8 cellular contexts compared by ENCODE assay signal in the genomic region with DNA sequence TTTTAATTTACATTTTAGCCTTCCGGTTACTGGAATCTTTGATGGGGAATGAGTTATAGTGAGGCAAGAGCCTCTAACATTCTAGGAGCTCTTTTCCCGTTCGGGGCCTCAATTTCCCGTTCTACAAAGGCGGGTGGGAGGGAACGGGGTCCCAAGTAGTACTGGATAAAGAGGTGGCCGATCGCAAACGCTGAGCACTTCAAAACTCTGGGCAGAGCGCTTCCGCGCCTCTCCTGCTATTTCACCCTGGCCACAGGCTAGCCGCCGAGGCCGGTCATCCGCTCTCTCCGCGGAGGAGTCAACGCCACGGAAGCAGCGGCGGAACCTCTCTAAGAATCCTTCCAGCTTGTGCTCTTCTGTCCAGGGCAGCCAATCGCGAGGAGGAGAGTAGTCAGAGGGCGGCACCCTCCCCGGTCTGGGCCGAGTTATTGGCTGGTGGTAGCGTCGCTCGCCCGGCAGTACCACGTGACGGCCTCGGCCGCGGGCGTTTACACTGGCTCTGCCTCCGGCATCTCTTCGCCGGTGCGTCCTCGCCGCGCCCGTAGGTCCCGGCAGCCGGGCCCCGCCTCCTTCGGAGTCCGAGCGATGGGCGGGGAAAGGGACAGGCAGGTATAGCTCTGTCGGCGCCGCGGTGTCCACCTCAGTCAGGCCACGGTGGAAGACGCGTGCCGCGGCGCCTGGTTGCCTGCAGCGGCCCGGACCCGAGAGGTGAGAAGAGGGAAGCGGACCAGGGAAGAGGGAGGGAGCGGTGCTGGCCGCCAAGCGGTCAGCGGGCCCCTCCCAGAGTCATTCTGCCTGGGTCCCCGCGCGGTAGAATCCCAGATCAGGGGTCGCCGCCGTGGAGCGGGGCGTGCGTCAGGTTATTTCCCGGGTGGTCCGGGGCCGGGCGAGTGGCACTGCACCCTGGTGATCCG. TPM values are rescaled to one million over a fixed set of nuclear protein-coding genes. Genes with fewer than 3 reads are reported as not detected.
DNase-seq lines count a peak whose midpoint lies in the region; ATAC-seq and TF ChIP-seq lines count a peak whose summit lies in the region.

Gene SLC26A2 (plus strand): TSS at position 487 of the 914 bp plus-strand sequence. CDS start 16,895 bp downstream, outside the sequence.

- H3K9me3 Mint-ChIP-seq in GM23338 (no peaks in the 10 kb centered on the region; the same call in 2 of the 3 replicates), natural killer cell (no peaks in the 10 kb centered on the region)
- H3K9me3 Mint-ChIP-seq in activated T-helper 2 cell treated with anti-CD3 and anti-CD28 coated beads, Interferon-gamma antibody, Interleukin-2, Interleukin-4, amounts not matched to agents 10 μg/mL and 5 μg/mL and 100 μg/mL, durations not matched to agents 14 hours and 24 hours and 36 hours = no peaks in the 10 kb centered on the region

- H3K36me3 Mint-ChIP-seq in GM23338 (ENCODE audit: low read depth) = no peaks in the 10 kb centered on the region
- H3K36me3 Mint-ChIP-seq in activated T-helper 2 cell treated with anti-CD3 and anti-CD28 coated beads, Interferon-gamma antibody, Interleukin-2, Interleukin-4, amounts not matched to agents 10 μg/mL and 5 μg/mL and 100 μg/mL, durations not matched to agents 14 hours and 24 hours and 36 hours (ENCODE audit: low read depth) = peaks cover 3% of the 10 kb centered on the region
- no peaks in the 10 kb centered on the region for H3K36me3 Mint-ChIP-seq in natural killer cell

- peak; percentile 96 for ATAC-seq in GM23338
- peak; percentile 96 to 99 (median 98) for ATAC-seq in natural killer cell

- no peaks in the 10 kb centered on the region for H3K79me2 ChIP-seq in GM23338 (replicated peaks; ENCODE audit: insufficient read depth)

- H3K4me1 ChIP-seq in GM23338 (ENCODE audit: insufficient read depth) = peaks cover 10% of the 10 kb centered on the region; the same call in 1 of the 2 replicates

- peak within 1 kb of the TSS; percentile 95 for H3K27ac ChIP-seq in GM23338 (ENCODE audit: low read depth)

- peaks cover 16% of the 10 kb centered on the region for H3K4me1 Mint-ChIP-seq in GM23338
- H3K4me1 Mint-ChIP-seq in activated T-helper 2 cell treated with anti-CD3 and anti-CD28 coated beads, Interferon-gamma antibody, Interleukin-2, Interleukin-4, amounts not matched to agents 10 μg/mL and 5 μg/mL and 100 μg/mL, durations not matched to agents 14 hours and 24 hours and 36 hours (ENCODE audit: low read depth) = peaks cover 33% of the 10 kb centered on the region
- peaks cover 29 to 36% of the 10 kb centered on the region in 2 donors for H3K4me1 Mint-ChIP-seq in natural killer cell

- peak within 1 kb of the TSS; percentile 87 for H2AFZ ChIP-seq in GM23338

- H3K27me3 Mint-ChIP-seq in GM23338 (ENCODE audit: insufficient read depth, low read depth, poor library complexity) (peaks cover 8% of the 10 kb centered on the region), natural killer cell (ENCODE audit: low read depth in 2 of 2) (no peaks in the 10 kb centered on the region)
- H3K27me3 Mint-ChIP-seq in activated T-helper 2 cell treated with anti-CD3 and anti-CD28 coated beads, Interferon-gamma antibody, Interleukin-2, Interleukin-4, amounts not matched to agents 10 μg/mL and 5 μg/mL and 100 μg/mL, durations not matched to agents 14 hours and 24 hours and 36 hours (ENCODE audit: low read depth) = no peaks in the 10 kb centered on the region

- H3F3A ChIP-seq in GM23338 (replicated peaks; ENCODE audit: low read depth) = peaks cover 8% of the 10 kb centered on the region; the same call in 1 of the 2 replicates

- H3K27ac Mint-ChIP-seq in GM23338 (peak within 1 kb of the TSS; percentile 98), natural killer cell (peak within 1 kb of the TSS; percentile 95 to 96)
- peak within 1 kb of the TSS; percentile 99 for H3K27ac Mint-ChIP-seq in activated T-helper 2 cell treated with anti-CD3 and anti-CD28 coated beads, Interferon-gamma antibody, Interleukin-2, Interleukin-4, amounts not matched to agents 10 μg/mL and 5 μg/mL and 100 μg/mL, durations not matched to agents 14 hours and 24 hours and 36 hours

- H3K36me3 ChIP-seq in GM23338 (ENCODE audit: insufficient read depth) = no peaks in the 10 kb centered on the region

- intact Hi-C loops in activated T-helper 2 cell treated with anti-CD3 and anti-CD28 coated beads, Interferon-gamma antibody, Interleukin-2, Interleukin-4, amounts not matched to agents 10 μg/mL and 5 μg/mL and 100 μg/mL, durations not matched to agents 14 hours and 24 hours and 36 hours (cut with micrococcal nuclease) = loop anchor here (1.0 to 5.0 kb wide), 4 partner anchors 108 to 613 kb away; partner anchors contain the start of gene GRPEL2
- intact Hi-C loops in natural killer cell (cut with micrococcal nuclease) = loop anchor here (1.0 to 2.0 kb wide), 2 partner anchors 41 to 86 kb away; no protein-coding TSS in a partner anchor

- peak within 1 kb of the TSS; percentile 95 for H3K4me3 Mint-ChIP-seq in GM23338
- peak within 1 kb of the TSS; percentile 89 for H3K4me3 Mint-ChIP-seq in activated T-helper 2 cell treated with anti-CD3 and anti-CD28 coated beads, Interferon-gamma antibody, Interleukin-2, Interleukin-4, amounts not matched to agents 10 μg/mL and 5 μg/mL and 100 μg/mL, durations not matched to agents 14 hours and 24 hours and 36 hours (ENCODE audit: low read depth)
- peak within 1 kb of the TSS; percentile 97 for H3K4me3 Mint-ChIP-seq in natural killer cell

- H4K20me1 ChIP-seq in GM23338 (replicated peaks; ENCODE audit: insufficient read depth) = no peaks in the 10 kb centered on the region; the same call in 1 of the 2 replicates

- no peaks in the 10 kb centered on the region for H3K9me2 ChIP-seq in GM23338 (ENCODE audit: insufficient read depth)

- peaks cover 11% of the 10 kb centered on the region for H3K27me3 ChIP-seq in GM23338 (ENCODE audit: insufficient read depth)

- H3K4me3 ChIP-seq in GM23338 (peak within 1 kb of the TSS; percentile 89), fibroblast of mammary gland (ENCODE audit: control insufficient read depth, low read depth, low read length) (peak within 1 kb of the TSS; percentile 72)

- H3K4me2 ChIP-seq in GM23338 = peak within 1 kb of the TSS; percentile 89

- DNase-seq in Daoy (ENCODE audit: low read depth) (peak; percentile 99), GM23338 (ENCODE audit: low spot score) (peak; percentile 98), LHCN-M2 (ENCODE audit: low read depth) (peak; percentile 97), RPMI8226 (peak; percentile 97), fibroblast of mammary gland (ENCODE audit: low read depth) (peak; percentile 97), natural killer cell (peak; percentile 91)
- peak; percentile 94 for DNase-seq in activated T-helper 2 cell treated with anti-CD3 and anti-CD28 coated beads, Interferon-gamma antibody, Interleukin-2, Interleukin-4, amounts not matched to agents 10 μg/mL and 5 μg/mL and 100 μg/mL, durations not matched to agents 14 hours and 24 hours and 36 hours (ENCODE audit: low spot score)
- peak; percentile 95 for DNase-seq in stimulated activated naive CD4-positive, alpha-beta T cell treated with Interleukin-2 at 50 U/mL for 16 hours (lab: John Stamatoyannopoulos, UW)

- TF ChIP-seq CTCF in GM23338 (conservative IDR thresholded peaks at IDR 0.05; ENCODE audit: low read depth in 2 of 2) (no peak), fibroblast of mammary gland (conservative IDR thresholded peaks at IDR 0.05; ENCODE audit: control insufficient read depth, insufficient read depth, low read depth, low read length) (no peak), natural killer cell (IDR thresholded peaks at IDR 0.05) (no peak)

TF ChIP-seq in GM23338, 12 proteins besides CTCF, POLR2A, EP300 and RAD21:
- TF ChIP-seq POLR2AphosphoS5 (IDR thresholded peaks at IDR 0.05; ENCODE audit: low read depth) (peak; percentile 96), JUNB (IDR thresholded peaks at IDR 0.05; ENCODE audit: unreplicated experiment) (no peak)

RNA-seq across cellular contexts. Expression of gene SLC26A2, which starts in this region (rescaled TPM):
- 9.3 and 11.1 TPM in 2 replicates for total RNA-seq in Daoy (2014; rRNA removed; shearing (Covaris generic))
- total RNA-seq in GM23338 (2014; rRNA removed; shearing (Covaris generic)) = 11.3 and 11.5 TPM in 2 replicates
- polyA plus RNA-seq in GM23338 (2016; fragmentation: Nextera tagmentation; extraction: Ambion mirVana) = 3.4 and 3.5 TPM in 2 replicates
- 36.2 and 36.3 TPM in 2 replicates for total RNA-seq in LHCN-M2 (2014; rRNA removed)
- 8.1 TPM for polyA plus RNA-seq in LHCN-M2 (2012)
- 7.7 and 8.0 TPM in 2 replicates for total RNA-seq in activated T-helper 2 cell treated with anti-CD3 and anti-CD28 coated beads, Interferon-gamma antibody, Interleukin-2, Interleukin-4, amounts not matched to agents 10 μg/mL and 5 μg/mL and 100 μg/mL, durations not matched to agents 14 hours and 24 hours and 36 hours
- total RNA-seq in natural killer cell = 10 to 100 TPM in 1 of 3 donors, 1 to 10 TPM in 2; 6.2 to 10.9 (median 8.1) TPM

Comparison
In these comparisons a context has a peak if more than half of its experiments do, and no peak if none do; other contexts are left out.
1. Peak in every context shown above with its lines: DNase-seq, ATAC-seq, H3K4me3 ChIP-seq and H3K27ac ChIP-seq.